Comparison of ENCODE assay signal across 9 cellular contexts in genomic region chr18:5239447-5239846, GRCh38. TPM values are rescaled to one million over a fixed set of nuclear protein-coding genes. Genes with fewer than 3 reads are reported as not detected.
DNase-seq lines count a peak whose midpoint lies in the region; ATAC-seq and TF ChIP-seq lines count a peak whose summit lies in the region.
"Had no signal": no experiment of that assay in that cellular context is flagged by ENCODE, and none has a peak within 500 bp of the region (broad histone marks: within the 10 kb centered on the region; RNA-seq: fewer than 3 reads in every experiment).

No MANE protein-coding gene starts in this region.

- H3K27ac Mint-ChIP-seq in T-cell = peak overlapping the region in 1 of 2 donors; percentile 27

- peak overlapping the region; percentile 93 to 97 (median 94) for H3K9ac ChIP-seq in skeletal muscle tissue (ENCODE audit: low read depth in 1 of 3, low read length in 3 of 3)

- no peak for TF ChIP-seq CTCF in foreskin fibroblast (IDR thresholded peaks at IDR 0.05; ENCODE audit: low read depth, low read length)

- H3K27me3 ChIP-seq in H7 (ENCODE audit: control insufficient read depth, insufficient read depth, low read length) = peaks cover 3% of the 10 kb centered on the region; the same call in 1 of the 2 replicates
- H3K27me3 ChIP-seq in skeletal muscle tissue (ENCODE audit: control insufficient read depth in 3 of 3, insufficient read depth in 3 of 3, low read length in 3 of 3) = no peaks in the 10 kb centered on the region

- POLR2A ChIA-PET in T-cell (lab: Charles Lee) = interaction anchor here in 1 of 2 donors (1.6 kb wide), 1 partner anchor 55 kb away, joined by 5 read pairs; no protein-coding TSS in a partner anchor

- CTCF ChIA-PET in T-cell (lab: Charles Lee) = no interaction called here

- H3K9me3 ChIP-seq in skeletal muscle tissue (ENCODE audit: control insufficient read depth in 3 of 3, low read length in 3 of 3) = no peaks in the 10 kb centered on the region

- peak overlapping the region; percentile 85 for H3K4me3 ChIP-seq in H7 (ENCODE audit: insufficient read depth, low read depth, low read length)
- peak overlapping the region; percentile 79 to 84 for H3K4me3 ChIP-seq in foreskin fibroblast (ENCODE audit: low read depth in 1 of 2, low read length in 2 of 2)
- H3K4me3 ChIP-seq in skeletal muscle tissue (ENCODE audit: low read length in 3 of 3) = peak overlapping the region; percentile 73 to 96 (median 96)

- H3K9me3 Mint-ChIP-seq in T-cell = peaks cover 3 to 10% (median 4%) of the 10 kb centered on the region in 3 donors

- ATAC-seq in T-cell (replicated peaks in 1 of 4) = no peak
- ATAC-seq: esophagus mucosa had no signal

- no peak overlapping the region for H3K27ac ChIP-seq in skeletal muscle tissue (ENCODE audit: low read depth, low read length)
- no peak overlapping the region for H3K27ac ChIP-seq in substantia nigra (ENCODE audit: low read depth, low read length, poor library complexity, severe bottlenecking)

- peaks cover 41% of the 10 kb centered on the region for H3K36me3 Mint-ChIP-seq in T-cell

- no peaks in the 10 kb centered on the region for H3K27me3 Mint-ChIP-seq in T-cell

- intact Hi-C loops in posterior cingulate gyrus (cut with DNase I) = loop anchor here (5.0 kb wide), 1 partner anchor 183 kb away; no protein-coding TSS in a partner anchor

- DNase-seq in H7 = no peak
- no peak for DNase-seq in T-cell
- DNase-seq in foreskin fibroblast = no peak
- DNase-seq in posterior cingulate gyrus = no peak
- DNase-seq in superior temporal gyrus (ENCODE audit: extremely low spot score) = no peak
- DNase-seq in substantia nigra (lab: John Stamatoyannopoulos, UW) = no peak
- DNase-seq: NCI-H2081 treated with DMSO at 0.1 percent for 48 hours had no signal

- peaks cover 18 to 26% (median 18%) of the 10 kb centered on the region in 3 donors for H3K4me1 ChIP-seq in skeletal muscle tissue (ENCODE audit: control insufficient read depth in 3 of 3, insufficient read depth in 3 of 3, low read length in 3 of 3)

- peaks cover 40 to 66% (median 57%) of the 10 kb centered on the region in 3 donors for H3K4me1 Mint-ChIP-seq in T-cell

- H3K4me3 Mint-ChIP-seq in T-cell = peak overlapping the region; percentile 70 to 95 (median 95)

- no peaks in the 10 kb centered on the region; the same call in 1 of the 2 replicates for H3K36me3 ChIP-seq in H7 (replicated peaks; ENCODE audit: control insufficient read depth, insufficient read depth, low read length)
- peaks cover 11 to 18% (median 13%) of the 10 kb centered on the region in 3 donors for H3K36me3 ChIP-seq in skeletal muscle tissue (ENCODE audit: control insufficient read depth in 3 of 3, insufficient read depth in 3 of 3, low read length in 3 of 3)

RNA-seq across cellular contexts. Expression of gene AKAIN1, which starts 42.4 kb away (rescaled TPM):
- not detected in 2 replicates for total RNA-seq in H7 (2014; rRNA removed; shearing (Covaris generic))
- total RNA-seq in T-cell (not detected), skeletal muscle tissue (not detected)
- total RNA-seq: esophagus mucosa had no signal

RNA-seq across cellular contexts. Expression of gene ZBTB14, which starts 56.1 kb away (rescaled TPM):
- 15.1 and 19.9 TPM in 2 replicates for total RNA-seq in H7 (2014; rRNA removed; shearing (Covaris generic))
- total RNA-seq in T-cell (10 to 100 TPM; 26.3 to 41.8 (median 37.0) TPM), skeletal muscle tissue (6.8 TPM)
